ENCODE assay signal across 12 cellular contexts in the genomic region with DNA sequence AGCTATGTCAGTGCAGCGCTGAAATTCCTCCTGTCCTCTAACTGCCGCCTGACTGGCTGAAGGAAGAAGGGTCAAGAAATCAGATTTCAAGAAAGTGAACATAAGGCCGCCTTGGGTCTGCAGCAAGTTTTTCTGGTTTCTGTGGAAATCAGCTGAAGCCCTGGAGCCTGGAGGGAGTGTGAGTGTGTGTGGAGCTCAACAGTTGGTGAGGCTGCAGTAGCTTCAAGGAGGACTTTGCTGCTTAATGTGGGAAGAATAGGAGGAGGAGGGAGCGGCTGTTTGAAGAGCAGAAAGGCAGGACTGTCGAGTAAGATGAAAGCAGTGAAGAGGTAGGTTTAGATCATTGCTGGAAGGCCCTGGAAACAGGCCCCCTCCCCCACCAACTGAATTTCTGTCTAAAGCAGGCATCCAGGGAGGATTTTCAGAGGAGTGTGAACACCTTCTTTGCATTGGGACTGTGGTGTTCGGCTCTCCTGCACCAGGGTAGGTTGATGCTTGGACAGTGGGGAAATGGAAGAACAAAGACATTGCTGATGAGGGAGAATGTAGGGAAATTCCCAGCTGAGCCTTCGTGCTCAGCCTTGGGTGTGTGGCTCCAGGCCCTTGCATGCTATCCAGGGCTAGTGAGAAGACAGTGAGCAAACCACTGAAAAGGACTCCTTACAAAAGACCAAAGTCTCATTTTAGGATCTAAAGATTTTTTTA.
DNase-seq lines count a peak whose midpoint lies in the region; ATAC-seq and TF ChIP-seq lines count a peak whose summit lies in the region.
"Had no signal": no experiment of that assay in that cellular context is flagged by ENCODE, and none has a peak within 500 bp of the region (broad histone marks: within the 10 kb centered on the region; RNA-seq: fewer than 3 reads in every experiment).

No MANE protein-coding gene starts in this region.

- H3K9me3 ChIP-seq in OCI-LY3 (ENCODE audit: insufficient read depth, low read length) (no peaks in the 10 kb centered on the region), neural progenitor cell (ENCODE audit: low read depth) (no peaks in the 10 kb centered on the region), right cardiac atrium (ENCODE audit: control insufficient read depth, low read length) (no peaks in the 10 kb centered on the region), Peyer's patch (no peaks in the 10 kb centered on the region)
- H3K9me3 ChIP-seq: transverse colon had no signal

- WGBS in right cardiac atrium = 82% methylated on average over 7 of the region's 7 CpGs

- peaks cover 12% of the 10 kb centered on the region for H3F3A ChIP-seq in neural progenitor cell (ENCODE audit: low read depth)

- peaks cover 38% of the 10 kb centered on the region for H3K4me1 Mint-ChIP-seq in neural progenitor cell

- H3K9me3 Mint-ChIP-seq in neural progenitor cell = no peaks in the 10 kb centered on the region

- H3K4me1 ChIP-seq in OCI-LY3 (ENCODE audit: low read length) = peaks cover 30% of the 10 kb centered on the region
- peaks cover 27% of the 10 kb centered on the region for H3K4me1 ChIP-seq in neural progenitor cell
- no peaks in the 10 kb centered on the region for H3K4me1 ChIP-seq in right cardiac atrium (ENCODE audit: control insufficient read depth, insufficient read depth, low read length)
- H3K4me1 ChIP-seq in Peyer's patch = no peaks in the 10 kb centered on the region

- peaks cover 12% of the 10 kb centered on the region for H3K36me3 ChIP-seq in OCI-LY3 (replicated peaks; ENCODE audit: low read depth, low read length)
- no peaks in the 10 kb centered on the region for H3K36me3 ChIP-seq in neural progenitor cell
- H3K36me3 ChIP-seq in Peyer's patch = no peaks in the 10 kb centered on the region
- H3K36me3 ChIP-seq: transverse colon had no signal

- peak overlapping the region; percentile 11; the same call in 1 of the 2 replicates for H3K9ac ChIP-seq in OCI-LY3 (ENCODE audit: low read length)
- H3K9ac ChIP-seq in neural progenitor cell = no peak overlapping the region

- DNase-seq in GM13977 (ENCODE audit: low spot score) = peak; percentile 9
- DNase-seq in epithelial cell of esophagus (ENCODE audit: low read depth) = peak; percentile 55
- peak; percentile 20 for DNase-seq in neural progenitor cell (ENCODE audit: low spot score)
- no peak for DNase-seq in right cardiac atrium
- no peak for DNase-seq in Peyer's patch
- no peak for DNase-seq in activated naive CD4-positive, alpha-beta T cell treated with Interleukin-2 at 50 U/mL for 16 hours
- DNase-seq: activated CD8-positive, alpha-beta memory T cell treated with anti-CD3 and anti-CD28 coated beads for 24 hours; DMS79; erythroblast; transverse colon had no signal

- H3K4me2 ChIP-seq in OCI-LY3 (ENCODE audit: low read length) (peak overlapping the region; percentile 65), neural progenitor cell (peak overlapping the region; percentile 49)

- no peak overlapping the region for H3K4me3 Mint-ChIP-seq in neural progenitor cell

- H4K20me1 ChIP-seq in OCI-LY3 (ENCODE audit: insufficient read depth, low read length) (no peaks in the 10 kb centered on the region; the same call in 1 of the 2 replicates), neural progenitor cell (ENCODE audit: low read depth) (no peaks in the 10 kb centered on the region)

- H2AFZ ChIP-seq in OCI-LY3 (ENCODE audit: low read depth, low read length) (no peak overlapping the region), neural progenitor cell (replicated peaks) (no peak overlapping the region)

- no peaks in the 10 kb centered on the region for H3K27me3 Mint-ChIP-seq in neural progenitor cell (ENCODE audit: insufficient read depth, low read depth)

- intact Hi-C loops in right cardiac atrium (cut with DNase I) = no loop called here

- H3K27ac Mint-ChIP-seq in neural progenitor cell = peak overlapping the region; percentile 50

- H3K4me3 ChIP-seq in OCI-LY3 (ENCODE audit: low read length) = peak overlapping the region; percentile 17
- H3K4me3 ChIP-seq in epithelial cell of esophagus (ENCODE audit: low read length) = no peak overlapping the region
- H3K4me3 ChIP-seq in neural progenitor cell = no peak overlapping the region
- no peak overlapping the region for H3K4me3 ChIP-seq in right cardiac atrium (ENCODE audit: low read length)
- no peak overlapping the region for H3K4me3 ChIP-seq in Peyer's patch
- H3K4me3 ChIP-seq: transverse colon had no signal

- H3K79me2 ChIP-seq in OCI-LY3 (ENCODE audit: low read length) (no peaks in the 10 kb centered on the region), neural progenitor cell (ENCODE audit: low read depth) (no peaks in the 10 kb centered on the region)

- ATAC-seq in GM21825 (IDR thresholded peaks at IDR 0.05; ENCODE audit: unreplicated experiment) (no peak), right cardiac atrium (no peak)

- H3K36me3 Mint-ChIP-seq in neural progenitor cell = peaks cover 3% of the 10 kb centered on the region

- in situ Hi-C loops in GM13977 (cut with MboI; ENCODE audit: low pct_unique_long_range_greater_than_20kb, low sequenced_read_pairs, unreplicated experiment) = no loop called here

- TF ChIP-seq CTCF in GM13977 (IDR thresholded peaks at IDR 0.05; ENCODE audit: extremely low read depth, insufficient read depth, missing control alignments) = no peak
- no peak for TF ChIP-seq CTCF in OCI-LY3 (IDR thresholded peaks at IDR 0.05; ENCODE audit: low read depth, low read length)
- TF ChIP-seq CTCF in epithelial cell of esophagus (IDR thresholded peaks at IDR 0.05; ENCODE audit: insufficient read depth, low read depth, low read length, missing control alignments) = no peak
- TF ChIP-seq CTCF in neural progenitor cell (IDR thresholded peaks at IDR 0.05) = no peak
- no peak for TF ChIP-seq CTCF in Peyer's patch (IDR thresholded peaks at IDR 0.05)

- H3K27me3 ChIP-seq in OCI-LY3 (ENCODE audit: low read depth, low read length) = no peaks in the 10 kb centered on the region
- H3K27me3 ChIP-seq in neural progenitor cell = no peaks in the 10 kb centered on the region
- no peaks in the 10 kb centered on the region for H3K27me3 ChIP-seq in right cardiac atrium (ENCODE audit: control insufficient read depth, insufficient read depth)
- H3K27me3 ChIP-seq in Peyer's patch = no peaks in the 10 kb centered on the region
- H3K27me3 ChIP-seq: transverse colon had no signal

- H3K27ac ChIP-seq in OCI-LY3 (ENCODE audit: low read length) (peak overlapping the region; percentile 1; the same call in 1 of the 2 replicates), neural progenitor cell (peak overlapping the region; percentile 71), right cardiac atrium (ENCODE audit: low read length) (no peak overlapping the region), Peyer's patch (no peak overlapping the region)

- no peak for TF ChIP-seq POLR2A in Peyer's patch (IDR thresholded peaks at IDR 0.05)

Comparison
In these comparisons a context has a peak if more than half of its experiments do, and no peak if none do; other contexts are left out.
1. DNase-seq: peak in GM13977 (single experiment), epithelial cell of esophagus (single experiment) and neural progenitor cell (single experiment); none in right cardiac atrium (0 of 3), Peyer's patch (0 of 3) and activated naive CD4-positive, alpha-beta T cell treated with Interleukin-2 at 50 U/mL for 16 hours (single experiment).
2. H3K27ac ChIP-seq: peak in OCI-LY3 (single experiment) and neural progenitor cell (single experiment); none in right cardiac atrium (single experiment) and Peyer's patch (0 of 4).